22 cellular contexts compared by ENCODE assay signal in the genomic region with DNA sequence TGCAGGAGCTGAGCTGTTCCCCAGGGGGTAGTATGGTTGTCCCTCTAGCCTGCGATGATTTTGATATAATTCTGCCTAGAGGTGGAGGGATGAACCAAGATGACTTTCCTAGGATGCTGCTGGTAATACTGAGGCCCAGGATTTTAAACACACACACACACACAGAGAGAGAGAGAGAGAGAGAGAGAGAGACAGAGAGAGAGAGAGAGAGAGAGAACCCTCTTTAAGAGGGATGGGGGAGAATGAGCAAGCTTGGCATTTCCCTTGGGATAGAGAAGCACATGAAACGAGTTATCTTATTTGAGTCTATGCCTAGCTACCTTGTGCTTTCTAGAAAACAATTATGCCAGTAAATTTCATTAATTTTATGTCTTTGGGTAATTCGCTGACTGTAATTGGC.
A peak's percentile ranks its signal among the peaks of the same experiment; 100 is the strongest.
DNase-seq lines count a peak whose midpoint lies in the region; ATAC-seq and TF ChIP-seq lines count a peak whose summit lies in the region.
"Had no signal": no experiment of that assay in that cellular context is flagged by ENCODE, and none has a peak within 500 bp of the region (broad histone marks: within the 10 kb centered on the region; RNA-seq: fewer than 3 reads in every experiment).

No MANE protein-coding gene starts in this region.

- no peak overlapping the region for H3K9ac ChIP-seq in mesendoderm (ENCODE audit: low read length)
- H3K9ac ChIP-seq in neural progenitor cell, result no peak overlapping the region
- H3K9ac ChIP-seq: BLaER1 treated with 17β-estradiol and CSF1 and Interleukin-3, amounts not matched to agents 10 nM and 100 nM had no signal

- no peak for ATAC-seq in activated CD8-positive, alpha-beta T cell treated with anti-CD3 and anti-CD28 coated beads, Interleukin-2, amount 10 ng/mL, durations not matched to agents 7 days and 5 days
- ATAC-seq in SK-N-SH treated with all-trans-retinoic acid at 6 μM for 48 hours, result no peak
- ATAC-seq: A549; CD8-positive, alpha-beta T cell; GM12878 had no signal

- CTCF ChIA-PET in HEK293 (lab: Yijun Ruan, JAX), result interaction anchor here (0.7 to 1.1 kb wide), 2 partner anchors 13 to 25 kb away, joined by 3 to 6 read pairs; no protein-coding TSS in a partner anchor
- CTCF ChIA-PET in activated CD8-positive, alpha-beta T cell treated with anti-CD3 and anti-CD28 coated beads, Interleukin-2, amount 10 ng/mL, durations not matched to agents 7 days and 5 days (lab: Charles Lee), result no interaction called here

- no peak overlapping the region for H2BK5ac ChIP-seq in mesendoderm (ENCODE audit: low read length)

- no peak overlapping the region for H2AK5ac ChIP-seq in mesendoderm (ENCODE audit: low read length)

- POLR2A ChIA-PET in HEK293 (lab: Yijun Ruan, JAX), result no interaction called here
- POLR2A ChIA-PET in activated CD8-positive, alpha-beta T cell treated with anti-CD3 and anti-CD28 coated beads, Interleukin-2, amount 10 ng/mL, durations not matched to agents 7 days and 5 days (lab: Charles Lee), result no interaction called here

- no peak overlapping the region for H3K4me3 Mint-ChIP-seq in activated CD8-positive, alpha-beta T cell treated with anti-CD3 and anti-CD28 coated beads, Interleukin-2, amount 10 ng/mL, durations not matched to agents 7 days and 5 days
- H3K4me3 Mint-ChIP-seq in neural progenitor cell, result no peak overlapping the region
- H3K4me3 Mint-ChIP-seq: B cell; CD4-positive, alpha-beta T cell; CD8-positive, alpha-beta T cell had no signal

- H4K5ac ChIP-seq in mesendoderm (ENCODE audit: low read length), result peak overlapping the region; percentile 9

- no peak overlapping the region for H4K8ac ChIP-seq in mesendoderm (ENCODE audit: low read depth, low read length)

- H3K4me1 ChIP-seq in DOHH2 (ENCODE audit: control insufficient read depth, low read length) (peaks cover 39% of the 10 kb centered on the region), HEK293 (ENCODE audit: control insufficient read depth, insufficient read depth, low read length) (peaks cover 9% of the 10 kb centered on the region), SJCRH30 (peaks cover 53% of the 10 kb centered on the region), mesendoderm (ENCODE audit: control insufficient read depth, low read depth, low read length) (no peaks in the 10 kb centered on the region), neural progenitor cell (peaks cover 9% of the 10 kb centered on the region)
- H3K4me1 ChIP-seq: A549, Caco-2 had no signal

- H2BK15ac ChIP-seq in mesendoderm (replicated peaks; ENCODE audit: low read depth), result no peak overlapping the region

- H3F3A ChIP-seq in DOHH2 (ENCODE audit: control insufficient read depth, insufficient read depth) (peaks cover 10% of the 10 kb centered on the region), neural progenitor cell (ENCODE audit: low read depth) (no peaks in the 10 kb centered on the region)

- H3K36me3 ChIP-seq in DOHH2 (ENCODE audit: control insufficient read depth, low read length) (no peaks in the 10 kb centered on the region; the same call in 1 of the 2 replicates), HEK293 (ENCODE audit: control insufficient read depth in 2 of 2, insufficient read depth in 1 of 2, low read length in 2 of 2) (no peaks in the 10 kb centered on the region), SJCRH30 (no peaks in the 10 kb centered on the region), mesendoderm (ENCODE audit: control insufficient read depth, insufficient read depth, low read length) (no peaks in the 10 kb centered on the region), neural progenitor cell (no peaks in the 10 kb centered on the region)
- H3K36me3 ChIP-seq: BLaER1 treated with 17β-estradiol and CSF1 and Interleukin-3, amounts not matched to agents 10 nM and 100 nM had no signal

- H2BK120ac ChIP-seq in mesendoderm (ENCODE audit: low read depth, low read length), result no peak overlapping the region

- no peak overlapping the region for H3K4me3 ChIP-seq in DOHH2 (ENCODE audit: low read length)
- H3K4me3 ChIP-seq in HEK293 (ENCODE audit: low read depth, low read length), result no peak overlapping the region
- no peak overlapping the region for H3K4me3 ChIP-seq in SJCRH30
- no peak overlapping the region for H3K4me3 ChIP-seq in mesendoderm (ENCODE audit: low read length)
- no peak overlapping the region for H3K4me3 ChIP-seq in neural progenitor cell
- H3K4me3 ChIP-seq: A549; BLaER1 treated with 17β-estradiol and CSF1 and Interleukin-3, amounts not matched to agents 10 nM and 100 nM; GM12878 had no signal

- H3K4me2 ChIP-seq in DOHH2 (ENCODE audit: low read length) (peak overlapping the region; percentile 19), mesendoderm (ENCODE audit: low read length) (no peak overlapping the region), neural progenitor cell (no peak overlapping the region)
- H3K4me2 ChIP-seq: A549; BLaER1 treated with 17β-estradiol and CSF1 and Interleukin-3, amounts not matched to agents 10 nM and 100 nM had no signal

- no peaks in the 10 kb centered on the region for H3K9me3 Mint-ChIP-seq in activated CD8-positive, alpha-beta T cell treated with anti-CD3 and anti-CD28 coated beads, Interleukin-2, amount 10 ng/mL, durations not matched to agents 7 days and 5 days (ENCODE audit: insufficient read depth)
- H3K9me3 Mint-ChIP-seq in neural progenitor cell, result no peaks in the 10 kb centered on the region
- H3K9me3 Mint-ChIP-seq: CD4-positive, alpha-beta T cell; CD8-positive, alpha-beta T cell had no signal

- WGBS in mesendoderm (ENCODE audit: extremely low coverage, insufficient coverage, low lambda C conversion rate), result no CpG with 5 or more reads among the region's 3 CpGs

- no peaks in the 10 kb centered on the region for H3K79me2 ChIP-seq in DOHH2 (ENCODE audit: control insufficient read depth, low read length)
- H3K79me2 ChIP-seq in mesendoderm (ENCODE audit: control insufficient read depth, insufficient read depth, low read length), result no peaks in the 10 kb centered on the region
- H3K79me2 ChIP-seq in neural progenitor cell (ENCODE audit: low read depth), result no peaks in the 10 kb centered on the region

- TF ChIP-seq CTCF in DOHH2 (IDR thresholded peaks at IDR 0.05; ENCODE audit: low read depth, low read length, poor library complexity, severe bottlenecking) (no peak), HEK293 (tag by site-specific recombination; IDR thresholded peaks at IDR 0.05) (no peak), neural progenitor cell (IDR thresholded peaks at IDR 0.05) (no peak)

- H3K9me3 ChIP-seq in DOHH2 (ENCODE audit: control insufficient read depth, insufficient read depth, low read length) (no peaks in the 10 kb centered on the region), HEK293 (ENCODE audit: control insufficient read depth, insufficient read depth, low read depth, low read length) (no peaks in the 10 kb centered on the region), SJCRH30 (replicated peaks) (no peaks in the 10 kb centered on the region; the same call in 1 of the 2 replicates), neural progenitor cell (ENCODE audit: low read depth) (no peaks in the 10 kb centered on the region)
- H3K9me3 ChIP-seq: A549, Caco-2 had no signal

- peaks cover 6% of the 10 kb centered on the region for H3K27me3 Mint-ChIP-seq in activated CD8-positive, alpha-beta T cell treated with anti-CD3 and anti-CD28 coated beads, Interleukin-2, amount 10 ng/mL, durations not matched to agents 7 days and 5 days (ENCODE audit: low read depth)
- peaks cover 3% of the 10 kb centered on the region for H3K27me3 Mint-ChIP-seq in neural progenitor cell (ENCODE audit: insufficient read depth, low read depth)

- H3K27ac ChIP-seq in DOHH2 (ENCODE audit: low read depth, low read length) (no peak overlapping the region), HEK293 (ENCODE audit: extremely low read depth, low read depth, low read length) (no peak overlapping the region), SJCRH30 (peak overlapping the region; percentile 65; the same call in 1 of the 2 replicates), mesendoderm (ENCODE audit: low read depth, low read length) (no peak overlapping the region), neural progenitor cell (no peak overlapping the region)
- H3K27ac ChIP-seq: 22Rv1; A549; BLaER1 treated with 17β-estradiol and CSF1 and Interleukin-3, amounts not matched to agents 10 nM and 100 nM; C4-2B had no signal

- no peaks in the 10 kb centered on the region for H3K36me3 Mint-ChIP-seq in activated CD8-positive, alpha-beta T cell treated with anti-CD3 and anti-CD28 coated beads, Interleukin-2, amount 10 ng/mL, durations not matched to agents 7 days and 5 days (ENCODE audit: low read depth)
- no peaks in the 10 kb centered on the region for H3K36me3 Mint-ChIP-seq in neural progenitor cell
- H3K36me3 Mint-ChIP-seq: CD8-positive, alpha-beta T cell had no signal

- no peaks in the 10 kb centered on the region for H3K4me1 Mint-ChIP-seq in activated CD8-positive, alpha-beta T cell treated with anti-CD3 and anti-CD28 coated beads, Interleukin-2, amount 10 ng/mL, durations not matched to agents 7 days and 5 days (ENCODE audit: low read depth)
- peaks cover 6% of the 10 kb centered on the region for H3K4me1 Mint-ChIP-seq in neural progenitor cell

- H3K27me3 ChIP-seq in DOHH2 (ENCODE audit: control insufficient read depth, low read length), result no peaks in the 10 kb centered on the region
- H3K27me3 ChIP-seq in SJCRH30, result no peaks in the 10 kb centered on the region
- no peaks in the 10 kb centered on the region for H3K27me3 ChIP-seq in mesendoderm (ENCODE audit: insufficient read depth, low read length, poor library complexity)
- no peaks in the 10 kb centered on the region for H3K27me3 ChIP-seq in neural progenitor cell
- H3K27me3 ChIP-seq: BLaER1 treated with 17β-estradiol and CSF1 and Interleukin-3, amounts not matched to agents 10 nM and 100 nM had no signal

- no peak overlapping the region for H3K56ac ChIP-seq in mesendoderm (ENCODE audit: low read length)

- H3K79me1 ChIP-seq in mesendoderm (ENCODE audit: low read length), result no peaks in the 10 kb centered on the region

- no peaks in the 10 kb centered on the region for H3K9me2 ChIP-seq in DOHH2 (replicated peaks; ENCODE audit: control insufficient read depth, low read length)

- H4K20me1 ChIP-seq in DOHH2 (ENCODE audit: control insufficient read depth, insufficient read depth, low read depth, low read length) (no peaks in the 10 kb centered on the region), neural progenitor cell (ENCODE audit: low read depth) (no peaks in the 10 kb centered on the region)
- H4K20me1 ChIP-seq: BLaER1 treated with 17β-estradiol and CSF1 and Interleukin-3, amounts not matched to agents 10 nM and 100 nM had no signal

- H2AFZ ChIP-seq in neural progenitor cell (replicated peaks), result no peak overlapping the region

- H3K27ac Mint-ChIP-seq in activated CD8-positive, alpha-beta T cell treated with anti-CD3 and anti-CD28 coated beads, Interleukin-2, amount 10 ng/mL, durations not matched to agents 7 days and 5 days, result no peak overlapping the region
- no peak overlapping the region for H3K27ac Mint-ChIP-seq in neural progenitor cell
- H3K27ac Mint-ChIP-seq: B cell; CD4-positive, alpha-beta T cell; CD8-positive, alpha-beta T cell had no signal

- H3K4ac ChIP-seq in mesendoderm (ENCODE audit: low read depth, low read length), result no peak overlapping the region

- no peak overlapping the region for H3K23ac ChIP-seq in mesendoderm (ENCODE audit: low read length)

- no peak overlapping the region for H3K18ac ChIP-seq in mesendoderm (ENCODE audit: low read length)

- no peak for DNase-seq in SJCRH30
- no peak for DNase-seq in mesendoderm
- DNase-seq in activated CD8-positive, alpha-beta T cell treated with anti-CD3 and anti-CD28 coated beads, Interleukin-2, amount 10 ng/mL, durations not matched to agents 7 days and 5 days, result no peak
- no peak for DNase-seq in activated CD4-positive, alpha-beta T cell treated with anti-CD3 and anti-CD28 coated beads, Interleukin-2, amount 50 U/mL, for 4 hours
- no peak for DNase-seq in neural progenitor cell (ENCODE audit: low spot score)
- DNase-seq: AML-193; Caco-2; Calu3; CD4-positive, alpha-beta T cell; CD8-positive, alpha-beta T cell; DMS79 treated with DMSO at 0.1 percent for 48 hours; EL; GDM1 had no signal
